1 cellular context compared by ENCODE assay signal in the genomic region with DNA sequence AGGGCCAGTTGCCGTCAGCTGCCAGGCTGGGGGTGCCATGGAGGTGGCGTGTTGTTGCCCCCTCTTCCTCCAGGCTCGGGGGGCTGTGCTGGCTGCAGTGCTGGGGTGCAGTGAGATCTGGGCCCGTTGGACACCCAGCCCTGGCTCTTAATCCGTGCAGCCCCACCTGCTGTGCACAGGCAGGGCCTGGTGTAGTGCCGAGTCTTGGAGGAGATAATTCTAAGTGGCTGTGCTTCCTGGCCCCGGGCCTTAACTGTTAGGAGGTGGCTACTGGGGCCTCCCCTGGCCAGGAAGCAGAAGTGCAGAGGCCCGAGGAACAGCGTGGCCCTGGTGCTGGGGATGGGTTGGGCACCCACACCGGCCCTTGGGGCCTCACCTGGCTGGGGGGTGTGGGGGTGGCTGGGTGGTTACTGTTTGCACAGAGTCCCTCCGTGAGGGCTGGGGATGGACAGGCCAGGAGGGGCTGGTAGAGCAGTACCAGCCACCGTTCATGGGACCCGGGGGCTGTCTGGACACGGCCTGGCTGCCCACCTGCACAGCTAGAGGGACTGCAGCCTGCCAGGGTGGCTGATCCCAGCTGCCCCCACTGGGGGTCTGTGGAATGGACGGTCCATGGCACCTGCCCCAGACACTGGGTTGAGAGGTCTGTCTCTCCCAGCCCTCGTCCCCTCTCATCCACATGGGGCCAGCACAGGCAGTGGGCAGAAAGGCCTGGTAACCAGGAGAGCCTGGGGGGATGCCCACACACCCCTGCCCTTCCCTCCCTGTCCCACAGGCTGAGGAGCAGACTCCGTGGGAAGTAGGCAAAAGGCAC.
A peak's percentile ranks its signal among the peaks of the same experiment; 100 is the strongest.
TF ChIP-seq lines count a peak whose summit lies in the region.

No MANE protein-coding gene starts in this region.

TF ChIP-seq in K562, 482 proteins besides CTCF, POLR2A, EP300 and RAD21:
- TF ChIP-seq MYNN (IDR thresholded peaks at IDR 0.05) (0 out of 2 replicates have a peak, but pooled peaks have one; percentile 15), MYNN (CRISPR knock-in tag; IDR thresholded peaks at IDR 0.05) (no peak), SPI1 (IDR thresholded peaks at IDR 0.05; ENCODE audit: borderline replicate concordance, low read depth, low read length) (peak; percentile 30; the same call in 1 of the 2 replicates), RBFOX2 (IDR thresholded peaks at IDR 0.05; ENCODE audit: low read depth, low read length) (peak; percentile 54; the same call in 1 of the 2 replicates), HNRNPL (IDR thresholded peaks at IDR 0.05; ENCODE audit: low read depth, low read length) (no peak), ZNF124 (CRISPR knock-in tag; IDR thresholded peaks at IDR 0.05) (no peak), ZFX (CRISPR knock-in tag; IDR thresholded peaks at IDR 0.05) (peak; percentile 49), POLR2G (IDR thresholded peaks at IDR 0.05; ENCODE audit: low read depth, low read length) (peak; percentile 28), SUPT5H (IDR thresholded peaks at IDR 0.05) (0 out of 2 replicates have a peak, but pooled peaks have one; percentile 35), HMGN3 (IDR thresholded peaks at IDR 0.05; ENCODE audit: borderline replicate concordance, extremely low read depth, insufficient read length, low read depth, low read length) (peak; percentile 54), RBM22 (IDR thresholded peaks at IDR 0.05; ENCODE audit: low read depth, low read length, poor library complexity, severe bottlenecking) (peak; percentile 10), POLR2B (IDR thresholded peaks at IDR 0.05; ENCODE audit: low read depth, partially characterized antibody) (peak; percentile 17), ZBTB33 (CRISPR knock-in tag; IDR thresholded peaks at IDR 0.05) (no peak), ARHGAP35 (IDR thresholded peaks at IDR 0.05; ENCODE audit: partially characterized antibody) (no peak), GTF2E2 (tag; IDR thresholded peaks at IDR 0.05) (no peak)
- TF ChIP-seq, protein P1, sequence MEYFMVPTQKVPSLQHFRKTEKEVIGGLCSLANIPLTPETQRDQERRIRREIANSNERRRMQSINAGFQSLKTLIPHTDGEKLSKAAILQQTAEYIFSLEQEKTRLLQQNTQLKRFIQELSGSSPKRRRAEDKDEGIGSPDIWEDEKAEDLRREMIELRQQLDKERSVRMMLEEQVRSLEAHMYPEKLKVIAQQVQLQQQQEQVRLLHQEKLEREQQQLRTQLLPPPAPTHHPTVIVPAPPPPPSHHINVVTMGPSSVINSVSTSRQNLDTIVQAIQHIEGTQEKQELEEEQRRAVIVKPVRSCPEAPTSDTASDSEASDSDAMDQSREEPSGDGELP (CRISPR knock-in tag; IDR thresholded peaks at IDR 0.05; ENCODE audit: borderline replicate concordance), result 0 out of 2 replicates have a peak, but pooled peaks have one; percentile 12
